ENCODE assay signal across 6 cellular contexts in genomic region chr1:1013922-1014617, GRCh38. TPM values are rescaled to one million over a fixed set of nuclear protein-coding genes. Genes with fewer than 3 reads are reported as not detected.
DNase-seq lines count a peak whose midpoint lies in the region; ATAC-seq, FAIRE-seq and TF ChIP-seq lines count a peak whose summit lies in the region.

No MANE protein-coding gene starts in this region.

- TF ChIP-seq CTCF in 22Rv1 (IDR thresholded peaks at IDR 0.05) (no peak), bronchial epithelial cell (IDR thresholded peaks at IDR 0.05; ENCODE audit: insufficient read depth, low read length, severe bottlenecking) (no peak), omental fat pad (IDR thresholded peaks at IDR 0.05) (no peak)

- peak overlapping the region; percentile 70 for H3K4me3 ChIP-seq in bronchial epithelial cell (ENCODE audit: low read depth, low read length)

- ATAC-seq in omental fat pad (ENCODE audit: low FRiP score), result peak; percentile 13

- H3K36me3 ChIP-seq in KOPT-K1 (ENCODE audit: insufficient read depth, low read length), result no peaks in the 10 kb centered on the region
- no peaks in the 10 kb centered on the region for H3K36me3 ChIP-seq in bronchial epithelial cell (ENCODE audit: control insufficient read depth, insufficient read depth, low read length)

- FAIRE-seq in bronchial epithelial cell (lab: Jason Lieb, UNC), result no peak

- no peaks in the 10 kb centered on the region for H3K27me3 ChIP-seq in bronchial epithelial cell (ENCODE audit: control insufficient read depth, insufficient read depth, low read length)

- no peaks in the 10 kb centered on the region for H3K9me3 ChIP-seq in KOPT-K1 (ENCODE audit: insufficient read depth, low read length, poor library complexity, severe bottlenecking)

- peak overlapping the region; percentile 94 for H3K27ac ChIP-seq in 22Rv1
- peak overlapping the region; percentile 87 for H3K27ac ChIP-seq in KOPT-K1 (ENCODE audit: low read depth, low read length, poor library complexity, severe bottlenecking)

- DNase-seq in bronchial epithelial cell (ENCODE audit: low read depth), result no peak
- DNase-seq in omental fat pad (ENCODE audit: low spot score), result no peak
- DNase-seq in GM19240 (ENCODE audit: insufficient read length, low spot score), result no peak
- DNase-seq in NCI-H2171 treated with DMSO at 0.1 percent for 48 hours (lab: John Stamatoyannopoulos, UW), result no peak

RNA-seq across cellular contexts. Expression of gene ISG15, which starts 0.8 kb away (rescaled TPM):
- total RNA-seq in bronchial epithelial cell (18.2 and 25.7 TPM in 2 replicates), omental fat pad (10 to 100 TPM; 27.7 to 84.3 (median 32.6) TPM)

RNA-seq across cellular contexts. Expression of gene AGRN, which starts 5.8 kb away (rescaled TPM):
- total RNA-seq in bronchial epithelial cell (117 and 132 TPM in 2 replicates), omental fat pad (10 to 100 TPM; 17.2 to 42.3 (median 22.6) TPM)

RNA-seq across cellular contexts. Expression of gene HES4, which starts 14.2 kb away (rescaled TPM):
- total RNA-seq in bronchial epithelial cell (42.6 and 83.5 TPM in 2 replicates), omental fat pad (10 to 100 TPM; 17.8 to 30.0 (median 22.6) TPM)

RNA-seq across cellular contexts. Expression of gene PERM1, which starts 32.2 kb away (rescaled TPM):
- under 0.01 TPM in 1 of 2 replicates, not detected in the other for total RNA-seq in bronchial epithelial cell
- 1 to 10 TPM in 1 of 4 donors, under 1 TPM in 1, not detected in 2; 0.36 to 1.4 TPM for total RNA-seq in omental fat pad

RNA-seq across cellular contexts. Expression of gene PLEKHN1, which starts 47.8 kb away (rescaled TPM):
- total RNA-seq in bronchial epithelial cell (1.6 and 5.4 TPM in 2 replicates), omental fat pad (under 1 TPM in 3 of 4 donors, not detected in 1; 0.19 to 0.48 (median 0.25) TPM)
